Comparison of ENCODE assay signal across 20 cellular contexts in the genomic region with DNA sequence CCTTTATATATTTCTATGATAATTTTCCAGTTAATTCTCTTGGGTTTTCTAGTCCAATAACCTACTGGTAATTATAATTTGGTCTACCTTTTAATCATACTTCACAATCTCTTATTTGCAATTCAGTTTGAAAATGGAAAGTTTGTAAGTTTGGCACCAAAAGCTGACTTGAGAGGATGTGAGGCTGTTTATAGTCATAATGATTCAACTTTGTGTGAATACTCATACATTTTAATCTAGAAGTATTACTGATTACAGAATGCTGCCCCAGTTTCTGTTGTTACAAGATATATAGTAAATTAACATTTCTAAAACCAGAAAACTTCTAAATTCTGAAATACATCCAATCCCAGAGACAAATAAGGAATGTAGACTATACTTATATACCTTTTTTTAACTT.
DNase-seq lines count a peak whose midpoint lies in the region; ATAC-seq, FAIRE-seq and TF ChIP-seq lines count a peak whose summit lies in the region.
"Had no signal": no experiment of that assay in that cellular context is flagged by ENCODE, and none has a peak within 500 bp of the region (broad histone marks: within the 10 kb centered on the region; RNA-seq: fewer than 3 reads in every experiment).

No MANE protein-coding gene starts in this region.

- peaks cover 44% of the 10 kb centered on the region for H3K4me1 ChIP-seq in GM23248 (ENCODE audit: insufficient read depth)
- peaks cover 24% of the 10 kb centered on the region for H3K4me1 ChIP-seq in endothelial cell of umbilical vein (ENCODE audit: control insufficient read depth, extremely low read depth, insufficient read depth, low read length)

- no peak for TF ChIP-seq POLR2A in endothelial cell of umbilical vein (IDR thresholded peaks at IDR 0.05; ENCODE audit: low read depth, low read length)

- H3K27me3 Mint-ChIP-seq in natural killer cell (ENCODE audit: low read depth in 2 of 2) = no peaks in the 10 kb centered on the region
- H3K27me3 Mint-ChIP-seq: B cell; CD4-positive, alpha-beta T cell had no signal

- H3K4me3 ChIP-seq in GM23248 (no peak overlapping the region), endothelial cell of umbilical vein (replicated peaks in 1 of 3; ENCODE audit: insufficient read depth in 1 of 3, low read depth in 1 of 3, low read length in 3 of 3) (no peak overlapping the region)
- H3K4me3 ChIP-seq: SK-N-MC had no signal

- intact Hi-C loops in endothelial cell of umbilical vein (cut with micrococcal nuclease) = no loop called here
- intact Hi-C loops in natural killer cell (cut with micrococcal nuclease) = no loop called here

- H3K36me3 Mint-ChIP-seq in natural killer cell = peaks cover 10% of the 10 kb centered on the region

- TF ChIP-seq CTCF in endothelial cell of umbilical vein (IDR thresholded peaks at IDR 0.05; ENCODE audit: extremely low read depth in 1 of 2, insufficient read depth in 1 of 2, low read depth in 1 of 2, low read length in 2 of 2) = no peak
- no peak for TF ChIP-seq CTCF in natural killer cell (IDR thresholded peaks at IDR 0.05)

- no peak overlapping the region for H3K27ac Mint-ChIP-seq in natural killer cell
- H3K27ac Mint-ChIP-seq: B cell; CD4-positive, alpha-beta T cell had no signal

- peaks cover 18 to 23% of the 10 kb centered on the region in 2 donors for H3K4me1 Mint-ChIP-seq in natural killer cell

- no peaks in the 10 kb centered on the region for H3K36me3 ChIP-seq in GM23248 (ENCODE audit: low read depth)
- H3K36me3 ChIP-seq in endothelial cell of umbilical vein (ENCODE audit: control insufficient read depth in 2 of 2, extremely low read depth in 1 of 2, insufficient read depth in 2 of 2, low read length in 2 of 2) = no peaks in the 10 kb centered on the region

- H3K9me1 ChIP-seq in endothelial cell of umbilical vein (replicated peaks; ENCODE audit: control insufficient read depth, extremely low read depth, insufficient read depth, low read length) = no peaks in the 10 kb centered on the region

- H3K9me3 Mint-ChIP-seq in natural killer cell = peaks cover 0 to 2% of the 10 kb centered on the region in 2 donors

- H3F3A ChIP-seq in GM23248 (ENCODE audit: insufficient read depth) = peaks cover 33% of the 10 kb centered on the region

- H4K20me1 ChIP-seq in GM23248 (ENCODE audit: insufficient read depth) (no peaks in the 10 kb centered on the region), endothelial cell of umbilical vein (replicated peaks; ENCODE audit: control insufficient read depth, extremely low read depth, insufficient read depth, low read length) (no peaks in the 10 kb centered on the region)

- no peak for ATAC-seq in natural killer cell
- ATAC-seq: Right ventricle myocardium inferior had no signal

- peak; percentile 75 for DNase-seq in GM23248
- peak; percentile 89 for DNase-seq in RKO (ENCODE audit: low spot score)
- DNase-seq in endothelial cell of umbilical vein (ENCODE audit: low read depth, low spot score) = peak; percentile 65
- no peak for DNase-seq in nucleus accumbens (lab: John Stamatoyannopoulos, UW)
- DNase-seq in GOT3 (lab: John Stamatoyannopoulos, UW) = no peak
- no peak for DNase-seq in HUDEP-2 (lab: John Stamatoyannopoulos, UW; ENCODE audit: unreplicated experiment in 76 of 76)
- no peak for DNase-seq in natural killer cell
- DNase-seq: Calu3; CD4-positive, alpha-beta T cell; Kasumi-1; NCI-H1436 treated with DMSO at 0.1 percent for 48 hours; NCI-H2107; NCI-H345; NCI-H69; NK-92 treated with Interleukin-12 subunit alpha and Interleukin-12 subunit beta, amount 100 ng/mL, for 24 hours; OCI-M1 had no signal

- H3K4me2 ChIP-seq in GM23248 (ENCODE audit: unreplicated experiment) (peak overlapping the region; percentile 40), endothelial cell of umbilical vein (ENCODE audit: insufficient read depth, low read length) (peak overlapping the region; percentile 25)

- H3K27ac ChIP-seq in GM23248 (peak overlapping the region; percentile 38), endothelial cell of umbilical vein (ENCODE audit: insufficient read depth, low read depth, low read length) (peak overlapping the region; percentile 22)
- H3K27ac ChIP-seq: SK-N-MC had no signal

- CTCF ChIA-PET in endothelial cell of umbilical vein (lab: Charles Lee) = interaction anchor here (0.9 to 1.5 kb wide), 6 partner anchors 8 to 542 kb away, joined by 3 to 7 read pairs (median 4); no protein-coding TSS in a partner anchor

- no peaks in the 10 kb centered on the region for H3K9me2 ChIP-seq in GM23248 (ENCODE audit: insufficient read depth)

- in situ Hi-C loops in GM23248 (cut with MboI) = loop anchor here (10.0 kb wide), 2 partner anchors 283 to 313 kb away; no protein-coding TSS in a partner anchor

- FAIRE-seq in endothelial cell of umbilical vein (lab: Jason Lieb, UNC) (no peak), islet of Langerhans (lab: Jason Lieb, UNC) (peak; percentile 65)

- BruUV-seq in endothelial cell of umbilical vein (replicated peaks; lab: Mats Ljungman, UMichigan) = no TSS peak

- H3K9ac ChIP-seq in GM23248 (no peak overlapping the region), endothelial cell of umbilical vein (replicated peaks; ENCODE audit: extremely low read depth, insufficient read depth, low read length) (no peak overlapping the region)

- no peak overlapping the region for H2AFZ ChIP-seq in GM23248
- no peak overlapping the region for H2AFZ ChIP-seq in endothelial cell of umbilical vein (ENCODE audit: low read depth, low read length)

- no peaks in the 10 kb centered on the region for H3K9me3 ChIP-seq in GM23248 (ENCODE audit: low read depth)
- no peaks in the 10 kb centered on the region for H3K9me3 ChIP-seq in endothelial cell of umbilical vein (replicated peaks; ENCODE audit: control insufficient read depth, insufficient read depth, low read length)

- H3K79me2 ChIP-seq in GM23248 (ENCODE audit: insufficient read depth) (peaks cover 9% of the 10 kb centered on the region), endothelial cell of umbilical vein (ENCODE audit: control insufficient read depth, insufficient read depth, low read length) (no peaks in the 10 kb centered on the region)

- H3K27me3 ChIP-seq in GM23248 (replicated peaks; ENCODE audit: insufficient read depth) = no peaks in the 10 kb centered on the region
- H3K27me3 ChIP-seq in endothelial cell of umbilical vein (ENCODE audit: control insufficient read depth in 2 of 2, insufficient read depth in 2 of 2, low read length in 2 of 2) = no peaks in the 10 kb centered on the region

- POLR2A ChIA-PET in endothelial cell of umbilical vein (lab: Charles Lee) = interaction anchor here (0.7 kb wide), 1 partner anchor 302 kb away, joined by 3 read pairs; no protein-coding TSS in a partner anchor

- no peak overlapping the region for H3K4me3 Mint-ChIP-seq in natural killer cell
- H3K4me3 Mint-ChIP-seq: B cell; CD4-positive, alpha-beta T cell had no signal

- dilution Hi-C loops in endothelial cell of umbilical vein (cut with MboI; ENCODE audit: extremely low pct_ligation_motif_present, low sequenced_read_pairs) = no loop called here

TF ChIP-seq in endothelial cell of umbilical vein, 7 proteins besides CTCF, POLR2A, EP300 and RAD21:
- peak; percentile 57 for TF ChIP-seq FOS (IDR thresholded peaks at IDR 0.05; ENCODE audit: borderline replicate concordance, insufficient read depth, low read length)
- no peak for TF ChIP-seq JUN (IDR thresholded peaks at IDR 0.05; ENCODE audit: borderline replicate concordance, insufficient read depth, insufficient read length, low read depth)
- peak; percentile 18 for TF ChIP-seq GATA2 (IDR thresholded peaks at IDR 0.05; ENCODE audit: insufficient read depth, insufficient read length, low read depth, low read length)
TF ChIP-seq in endothelial cell of umbilical vein: peak in this region for 2.

Comparison
In these comparisons a context has a peak if more than half of its experiments do, and no peak if none do; other contexts are left out.
1. DNase-seq: peak in GM23248 (single experiment), RKO (single experiment) and endothelial cell of umbilical vein (single experiment); none in nucleus accumbens (0 of 56), GOT3 (single experiment), HUDEP-2 (0 of 76) and natural killer cell (single experiment).